8 cellular contexts compared by ENCODE assay signal in the genomic region with DNA sequence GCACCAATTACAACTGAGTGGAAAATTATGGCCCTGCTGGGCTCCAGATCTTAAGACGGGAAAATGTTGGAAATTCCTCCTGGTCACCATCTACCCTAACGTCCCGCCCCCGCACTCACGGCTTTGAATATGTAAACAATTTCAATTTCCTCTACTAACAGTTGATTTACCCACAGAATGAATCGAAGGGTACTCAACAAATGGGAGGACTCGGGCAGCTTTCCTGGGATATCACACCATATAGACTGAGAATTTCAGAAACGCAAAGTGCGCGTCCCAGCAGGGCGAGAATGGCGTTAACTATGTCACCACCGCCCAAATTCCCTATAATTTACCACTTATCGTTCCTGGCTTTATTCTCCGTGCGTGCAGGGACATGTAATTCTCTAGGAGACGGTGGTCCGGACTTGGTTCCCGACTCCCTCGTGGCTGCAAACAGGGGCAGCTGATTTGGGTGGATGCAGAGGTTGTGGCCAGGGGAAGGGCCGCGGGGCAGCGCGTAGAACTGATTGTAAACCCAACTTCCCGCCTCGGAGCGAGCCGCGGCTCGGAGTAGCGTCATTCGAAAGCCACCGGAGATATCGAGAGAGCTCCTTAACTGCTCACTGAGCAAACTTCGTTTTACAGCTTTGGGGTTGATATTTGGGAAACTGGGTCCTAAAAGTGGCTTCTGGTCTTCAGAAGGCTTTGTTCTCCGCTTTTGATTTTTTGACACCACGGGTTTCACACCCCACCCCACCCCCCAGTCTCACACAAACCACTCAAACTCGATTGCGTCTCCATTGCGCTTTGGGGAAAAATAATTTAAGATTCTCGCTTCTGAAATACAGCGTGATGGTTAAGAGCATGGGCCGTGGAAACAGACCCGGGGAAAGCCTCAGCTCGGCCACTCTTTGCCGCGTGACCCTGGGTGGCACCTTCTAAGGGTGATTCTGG. TPM values are rescaled to one million over a fixed set of nuclear protein-coding genes. Genes with fewer than 3 reads are reported as not detected.
A peak's percentile ranks its signal among the peaks of the same experiment; 100 is the strongest.
DNase-seq lines count a peak whose midpoint lies in the region; ATAC-seq and TF ChIP-seq lines count a peak whose summit lies in the region.

No MANE protein-coding gene starts in this region.

- H3K9me3 ChIP-seq in sigmoid colon = peaks cover 0 to 9% (median 2%) of the 10 kb centered on the region in 4 donors
- H3K9me3 ChIP-seq in SJCRH30 (replicated peaks) = no peaks in the 10 kb centered on the region

- peak overlapping the region; percentile 41 for H3K27ac Mint-ChIP-seq in T-helper 1 cell treated with Interleukin-12 subunit alpha and Interleukin-12 subunit beta and Interleukin-4 antibody, amounts not matched to agents 30 μg/mL and 1 μg/mL, for 36 hours

- H3K36me3 ChIP-seq in sigmoid colon (no peaks in the 10 kb centered on the region), SJCRH30 (no peaks in the 10 kb centered on the region)

- peaks cover 18% of the 10 kb centered on the region for H3K4me1 Mint-ChIP-seq in activated T-cell treated with anti-CD3 and anti-CD28 coated beads, Interleukin-2, amount 50 U/mL, for 4 hours (ENCODE audit: low read depth)
- peaks cover 26% of the 10 kb centered on the region for H3K4me1 Mint-ChIP-seq in T-helper 1 cell treated with Interleukin-12 subunit alpha and Interleukin-12 subunit beta and Interleukin-4 antibody, amounts not matched to agents 30 μg/mL and 1 μg/mL, for 36 hours (ENCODE audit: low read depth)

- peak in 1 of 2 donors; percentile 41 for ATAC-seq in activated T-cell treated with anti-CD3 and anti-CD28 coated beads, Interleukin-2, amount 50 U/mL, for 4 hours

- DNase-seq in activated T-cell treated with anti-CD3 and anti-CD28 coated beads, Interleukin-2, amount 50 U/mL, for 4 hours = no peak
- no peak for DNase-seq in activated T-cell treated with anti-CD3 and anti-CD28 coated beads, Interleukin-2, amount 50 U/mL, for 1 hour
- DNase-seq in foreskin melanocyte (peak; percentile 49), sigmoid colon (no peak), NCI-H526 treated with DMSO at 0.1 percent for 48 hours (lab: John Stamatoyannopoulos, UW) (no peak), epidermal melanocyte (ENCODE audit: insufficient read length, low spot score) (no peak), SJCRH30 (no peak)

- peak overlapping the region in 3 of 4 donors; percentile 16 to 28 (median 23) for H3K4me3 ChIP-seq in sigmoid colon
- no peak overlapping the region for H3K4me3 ChIP-seq in SJCRH30

- no peak overlapping the region for H3K27ac ChIP-seq in sigmoid colon
- H3K27ac ChIP-seq in SJCRH30 = no peak overlapping the region

- TF ChIP-seq EP300 in sigmoid colon (IDR thresholded peaks at IDR 0.05) = no peak

- H3K27me3 ChIP-seq in sigmoid colon = peaks cover 38 to 80% (median 58%) of the 10 kb centered on the region in 3 donors
- H3K27me3 ChIP-seq in SJCRH30 = no peaks in the 10 kb centered on the region

- WGBS in sigmoid colon, 2 donors = 2 to 4% methylated on average over 47 of the region's 47 CpGs

- H3K4me1 ChIP-seq in sigmoid colon (peaks cover 0 to 13% (median 11%) of the 10 kb centered on the region in 4 donors), SJCRH30 (peaks cover 8% of the 10 kb centered on the region)

- TF ChIP-seq POLR2A in sigmoid colon (IDR thresholded peaks at IDR 0.05) = no peak

- no peaks in the 10 kb centered on the region for H3K36me3 Mint-ChIP-seq in activated T-cell treated with anti-CD3 and anti-CD28 coated beads, Interleukin-2, amount 50 U/mL, for 4 hours (ENCODE audit: insufficient read depth)
- H3K36me3 Mint-ChIP-seq in T-helper 1 cell treated with Interleukin-12 subunit alpha and Interleukin-12 subunit beta and Interleukin-4 antibody, amounts not matched to agents 30 μg/mL and 1 μg/mL, for 36 hours (ENCODE audit: low read depth) = peaks cover 8% of the 10 kb centered on the region

- no peak for TF ChIP-seq CTCF in sigmoid colon (IDR thresholded peaks at IDR 0.05)

- H3K9me3 Mint-ChIP-seq in activated T-cell treated with anti-CD3 and anti-CD28 coated beads, Interleukin-2, amount 50 U/mL, for 4 hours = peaks cover 18% of the 10 kb centered on the region
- H3K9me3 Mint-ChIP-seq in T-helper 1 cell treated with Interleukin-12 subunit alpha and Interleukin-12 subunit beta and Interleukin-4 antibody, amounts not matched to agents 30 μg/mL and 1 μg/mL, for 36 hours = peaks cover 30% of the 10 kb centered on the region

- H3K27me3 Mint-ChIP-seq in activated T-cell treated with anti-CD3 and anti-CD28 coated beads, Interleukin-2, amount 50 U/mL, for 4 hours (ENCODE audit: low read depth) = peaks cover 78% of the 10 kb centered on the region
- peaks cover 85% of the 10 kb centered on the region for H3K27me3 Mint-ChIP-seq in T-helper 1 cell treated with Interleukin-12 subunit alpha and Interleukin-12 subunit beta and Interleukin-4 antibody, amounts not matched to agents 30 μg/mL and 1 μg/mL, for 36 hours (ENCODE audit: low read depth)

- H3K4me3 Mint-ChIP-seq in activated T-cell treated with anti-CD3 and anti-CD28 coated beads, Interleukin-2, amount 50 U/mL, for 4 hours = peak overlapping the region; percentile 43
- peak overlapping the region; percentile 87 for H3K4me3 Mint-ChIP-seq in T-helper 1 cell treated with Interleukin-12 subunit alpha and Interleukin-12 subunit beta and Interleukin-4 antibody, amounts not matched to agents 30 μg/mL and 1 μg/mL, for 36 hours

- intact Hi-C loops in sigmoid colon (cut with DNase I) = no loop called here

RNA-seq across cellular contexts. Expression of gene ZSCAN9, which starts 17.6 kb away (rescaled TPM):
- total RNA-seq in activated T-cell treated with anti-CD3 and anti-CD28 coated beads, Interleukin-2, amount 50 U/mL, for 4 hours = 1 to 10 TPM; 2.0 to 3.4 (median 2.3) TPM
- total RNA-seq in sigmoid colon = 10 to 100 TPM; 14.0 to 15.1 (median 14.8) TPM
- polyA plus RNA-seq in sigmoid colon = 1 to 10 TPM; 1.8 to 6.2 (median 3.6) TPM
- 14.0 and 15.5 TPM in 2 replicates for total RNA-seq in SJCRH30 (2014; rRNA removed; shearing (Covaris generic))

RNA-seq across cellular contexts. Expression of gene ZKSCAN4, which starts 44.6 kb away (rescaled TPM):
- total RNA-seq in activated T-cell treated with anti-CD3 and anti-CD28 coated beads, Interleukin-2, amount 50 U/mL, for 4 hours = 1 to 10 TPM; 3.4 to 4.2 (median 3.8) TPM
- 1 to 10 TPM; 1.5 to 6.1 (median 4.7) TPM for total RNA-seq in sigmoid colon
- 1 to 10 TPM; 1.8 to 3.1 (median 2.3) TPM for polyA plus RNA-seq in sigmoid colon
- 4.4 and 4.8 TPM in 2 replicates for total RNA-seq in SJCRH30 (2014; rRNA removed; shearing (Covaris generic))

RNA-seq across cellular contexts. Expression of gene NKAPL, which starts 51.6 kb away (rescaled TPM):
- total RNA-seq in activated T-cell treated with anti-CD3 and anti-CD28 coated beads, Interleukin-2, amount 50 U/mL, for 4 hours = under 1 TPM; 0.16 to 0.35 (median 0.32) TPM
- 1 to 10 TPM; 2.6 to 7.5 (median 3.8) TPM for total RNA-seq in sigmoid colon
- under 1 TPM in 2 of 3 donors, not detected in 1; 0.55 to 0.60 TPM for polyA plus RNA-seq in sigmoid colon
- total RNA-seq in SJCRH30 (2014; rRNA removed; shearing (Covaris generic)) = not detected in 2 replicates

RNA-seq across cellular contexts. Expression of gene ZSCAN26, which starts 59.4 kb away (rescaled TPM):
- 1 to 10 TPM; 5.5 to 6.7 (median 6.5) TPM for total RNA-seq in activated T-cell treated with anti-CD3 and anti-CD28 coated beads, Interleukin-2, amount 50 U/mL, for 4 hours
- 10 to 100 TPM; 25.5 to 29.4 (median 27.6) TPM for total RNA-seq in sigmoid colon
- polyA plus RNA-seq in sigmoid colon = 1 to 10 TPM; 2.8 to 6.3 (median 6.0) TPM
- total RNA-seq in SJCRH30 (2014; rRNA removed; shearing (Covaris generic)) = 12.1 and 12.7 TPM in 2 replicates
